In the genomic region with DNA sequence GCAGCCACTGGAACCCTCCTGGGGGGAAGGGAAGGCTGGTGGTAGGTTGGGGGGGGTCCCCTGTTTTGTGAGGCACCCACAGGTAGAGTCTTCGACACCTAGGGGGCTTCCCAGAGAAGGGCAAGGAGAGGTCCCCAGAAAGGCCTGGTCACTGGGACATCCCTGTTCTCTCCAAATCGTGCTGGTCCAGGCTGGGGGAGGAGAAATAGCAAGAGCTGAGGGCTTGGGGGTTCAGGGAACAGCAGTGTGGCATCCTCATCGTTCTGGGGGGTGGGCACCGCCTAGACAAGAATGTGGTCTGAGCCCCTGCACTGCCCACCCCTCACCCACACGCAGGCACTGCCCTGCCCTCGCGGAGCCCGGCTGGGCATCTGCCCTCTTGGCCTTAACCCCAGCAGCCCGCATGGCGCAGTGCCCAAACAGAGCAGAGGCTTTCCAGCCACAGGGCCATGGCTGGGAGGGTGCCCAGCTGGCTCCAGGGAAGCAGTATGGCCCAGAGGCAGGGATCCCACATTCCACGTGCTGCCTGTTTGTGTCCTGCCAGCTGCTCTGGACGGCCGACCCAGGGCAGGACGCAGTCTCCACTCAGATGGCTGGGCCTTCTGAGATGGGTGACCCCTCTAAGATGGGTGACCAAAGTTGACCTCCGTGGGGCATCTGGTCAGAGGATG, we compare ENCODE assay signal across 12 cellular contexts. TPM values are rescaled to one million over a fixed set of nuclear protein-coding genes. Genes with fewer than 3 reads are reported as not detected.
DNase-seq lines count a peak whose midpoint lies in the region; ATAC-seq, FAIRE-seq and TF ChIP-seq lines count a peak whose summit lies in the region.
"Had no signal": no experiment of that assay in that cellular context is flagged by ENCODE, and none has a peak within 500 bp of the region (broad histone marks: within the 10 kb centered on the region; RNA-seq: fewer than 3 reads in every experiment).

No MANE protein-coding gene starts in this region.

- no peak for ATAC-seq in HG02852 (IDR thresholded peaks at IDR 0.05; ENCODE audit: unreplicated experiment)
- ATAC-seq: CD8-positive, alpha-beta T cell; stimulated activated memory B cell treated with anti-CD40 and anti-IgM and Interleukin-4, amounts not matched to agents 10 μg/mL and 1 μg/mL and 100 μg/mL, for 72 hours had no signal

- H3K4me1 Mint-ChIP-seq in astrocyte (ENCODE audit: low read depth, unreplicated experiment) = peaks cover 2% of the 10 kb centered on the region

- H3K79me2 ChIP-seq in astrocyte (ENCODE audit: insufficient read depth, low read length) = no peaks in the 10 kb centered on the region

- H3K4me1 ChIP-seq in BLaER1 (peaks cover 63% of the 10 kb centered on the region), astrocyte (ENCODE audit: insufficient read depth, low read length) (peaks cover 7% of the 10 kb centered on the region), prostate gland (replicated peaks) (no peaks in the 10 kb centered on the region)

- no peak for FAIRE-seq in astrocyte (lab: Jason Lieb, UNC)

- peaks cover 13% of the 10 kb centered on the region for H3K36me3 Mint-ChIP-seq in astrocyte (ENCODE audit: low read depth, unreplicated experiment)
- H3K36me3 Mint-ChIP-seq: CD8-positive, alpha-beta T cell; stimulated activated memory B cell treated with anti-CD40 and anti-IgM and Interleukin-4, amounts not matched to agents 10 μg/mL and 1 μg/mL and 100 μg/mL, for 72 hours had no signal

- H4K20me1 ChIP-seq in BLaER1 (no peaks in the 10 kb centered on the region), astrocyte (ENCODE audit: insufficient read depth, low read length) (peaks cover 39% of the 10 kb centered on the region)

- WGBS in prostate gland = 37% methylated on average over 7 of the region's 15 CpGs

- DNase-seq in astrocyte (ENCODE audit: low read depth) (no peak), hypothalamus (lab: John Stamatoyannopoulos, UW) (peak in 49 of 51 donors; percentile 10 to 93 (median 78)), putamen (ENCODE audit: low spot score) (peak; percentile 87), NCI-H146 (lab: John Stamatoyannopoulos, UW) (no peak), prostate gland (ENCODE audit: low spot score) (no peak), D341Med (ENCODE audit: low spot score) (no peak)
- DNase-seq: CD8-positive, alpha-beta T cell; cortex of kidney; NCI-H526 had no signal

- H3K4me2 ChIP-seq in BLaER1 (peak overlapping the region; percentile 92), astrocyte (ENCODE audit: low read length) (peak overlapping the region; percentile 41)

- peak overlapping the region; percentile 75 for H3K4me3 Mint-ChIP-seq in astrocyte (ENCODE audit: unreplicated experiment)
- H3K4me3 Mint-ChIP-seq: CD8-positive, alpha-beta T cell; stimulated activated memory B cell treated with anti-CD40 and anti-IgM and Interleukin-4, amounts not matched to agents 10 μg/mL and 1 μg/mL and 100 μg/mL, for 72 hours had no signal

- H3K9me3 ChIP-seq in BLaER1 (peaks cover 7% of the 10 kb centered on the region; the same call in 1 of the 2 replicates), astrocyte (ENCODE audit: insufficient read depth, low read depth, low read length) (no peaks in the 10 kb centered on the region), prostate gland (no peaks in the 10 kb centered on the region)

- peak overlapping the region; percentile 50; the same call in 1 of the 2 replicates for H3K4me3 ChIP-seq in BLaER1
- no peak overlapping the region for H3K4me3 ChIP-seq in astrocyte (ENCODE audit: insufficient read depth, low read depth, low read length)
- H3K4me3 ChIP-seq in prostate gland = no peak overlapping the region

- H3K36me3 ChIP-seq in BLaER1 = no peaks in the 10 kb centered on the region
- H3K36me3 ChIP-seq in astrocyte (ENCODE audit: insufficient read depth, low read length) = peaks cover 7% of the 10 kb centered on the region
- H3K36me3 ChIP-seq in prostate gland = no peaks in the 10 kb centered on the region

- peaks cover 23% of the 10 kb centered on the region for H3K27me3 Mint-ChIP-seq in astrocyte (ENCODE audit: low read depth, unreplicated experiment)

- H3K9me3 Mint-ChIP-seq in astrocyte (ENCODE audit: unreplicated experiment) = no peaks in the 10 kb centered on the region
- H3K9me3 Mint-ChIP-seq: CD8-positive, alpha-beta T cell; stimulated activated memory B cell treated with anti-CD40 and anti-IgM and Interleukin-4, amounts not matched to agents 10 μg/mL and 1 μg/mL and 100 μg/mL, for 72 hours had no signal

- H3K9ac ChIP-seq in BLaER1 (no peak overlapping the region; the same call in 1 of the 2 replicates), astrocyte (ENCODE audit: low read length) (no peak overlapping the region)

- no peak for TF ChIP-seq POLR2A in prostate gland (IDR thresholded peaks at IDR 0.05)

- peaks cover 39% of the 10 kb centered on the region for H3K27me3 ChIP-seq in BLaER1
- H3K27me3 ChIP-seq in astrocyte (ENCODE audit: insufficient read depth, low read length) = no peaks in the 10 kb centered on the region
- H3K27me3 ChIP-seq in prostate gland (replicated peaks; ENCODE audit: insufficient read depth) = no peaks in the 10 kb centered on the region

- no peak overlapping the region for H3K27ac Mint-ChIP-seq in astrocyte (ENCODE audit: unreplicated experiment)
- H3K27ac Mint-ChIP-seq: CD8-positive, alpha-beta T cell; stimulated activated memory B cell treated with anti-CD40 and anti-IgM and Interleukin-4, amounts not matched to agents 10 μg/mL and 1 μg/mL and 100 μg/mL, for 72 hours had no signal

- peak overlapping the region; percentile 57 for H3K27ac ChIP-seq in BLaER1
- H3K27ac ChIP-seq in astrocyte (ENCODE audit: low read depth, low read length) = no peak overlapping the region
- H3K27ac ChIP-seq in prostate gland = no peak overlapping the region

- intact Hi-C loops in prostate gland (cut with DNase I) = no loop called here

- H2AFZ ChIP-seq in astrocyte (ENCODE audit: low read depth, low read length) = no peak overlapping the region

- TF ChIP-seq CTCF in astrocyte (IDR thresholded peaks at IDR 0.05; ENCODE audit: insufficient read depth, low read depth, low read length) (no peak), prostate gland (IDR thresholded peaks at IDR 0.05) (no peak)

RNA-seq across cellular contexts. Expression of gene SCARF2, which starts 14.5 kb away (rescaled TPM):
- 17.3 and 22.5 TPM in 2 replicates for total RNA-seq in astrocyte
- total RNA-seq in prostate gland = 10 to 100 TPM; 12.8 to 28.6 TPM

RNA-seq across cellular contexts. Expression of gene ZNF74, which starts 29.1 kb away (rescaled TPM):
- 14.2 and 14.3 TPM in 2 replicates for total RNA-seq in astrocyte
- total RNA-seq in prostate gland = 10 to 100 TPM; 17.0 to 41.6 TPM

Comparison
In these comparisons a context has a peak if more than half of its experiments do, and no peak if none do; other contexts are left out.
1. DNase-seq: peak in hypothalamus (49 of 51) and putamen (single experiment); none in astrocyte (single experiment), NCI-H146 (single experiment), prostate gland (single experiment) and D341Med (single experiment).